26 cellular contexts compared by ENCODE assay signal in genomic region chr17:36686123-36686669, GRCh38.
DNase-seq lines count a peak whose midpoint lies in the region; ATAC-seq, FAIRE-seq and TF ChIP-seq lines count a peak whose summit lies in the region.
"Had no signal": no experiment of that assay in that cellular context is flagged by ENCODE, and none has a peak within 500 bp of the region (broad histone marks: within the 10 kb centered on the region; RNA-seq: fewer than 3 reads in every experiment).

No MANE protein-coding gene starts in this region.

- H3K4me2 ChIP-seq in keratinocyte (ENCODE audit: control insufficient read depth, extremely low read depth, insufficient read depth, low read depth, low read length), result peak overlapping the region; percentile 50
- H3K4me2 ChIP-seq: BLaER1 had no signal

- peaks cover 10% of the 10 kb centered on the region for H3K4me1 ChIP-seq in keratinocyte (ENCODE audit: control insufficient read depth, extremely low read depth, insufficient read depth, low read length)
- H3K4me1 ChIP-seq: heart left ventricle, suprapubic skin had no signal

- no peak overlapping the region for H3K9ac ChIP-seq in keratinocyte (ENCODE audit: control insufficient read depth, extremely low read depth, insufficient read depth, low read length)
- H3K9ac ChIP-seq: BLaER1 had no signal

- no peak for TF ChIP-seq CTCF in keratinocyte (optimal IDR thresholded peaks at IDR 0.05 in 1 of 3, IDR thresholded peaks at IDR 0.05 in 1 of 3, conservative IDR thresholded peaks at IDR 0.05 in 1 of 3; ENCODE audit: extremely low read depth in 1 of 3, insufficient read depth in 2 of 3, low read length in 3 of 3)

- peaks cover 70% of the 10 kb centered on the region for H3K27me3 ChIP-seq in keratinocyte (ENCODE audit: control insufficient read depth, extremely low read depth, insufficient read depth, low read length)
- H3K27me3 ChIP-seq: BLaER1 had no signal

- H2AFZ ChIP-seq in keratinocyte (ENCODE audit: control insufficient read depth, low read length), result no peak overlapping the region

- DNase-seq in Daoy (ENCODE audit: low read depth) (peak; percentile 24), M059J (ENCODE audit: low read depth) (peak; percentile 67), SW480 (ENCODE audit: low spot score) (peak; percentile 84), keratinocyte (ENCODE audit: low read depth, low spot score) (peak; percentile 88), nucleus accumbens (lab: John Stamatoyannopoulos, UW) (no peak), dedifferentiated amniotic fluid mesenchymal stem cell (ENCODE audit: extremely low spot score) (no peak), left ventricle myocardium superior (no peak)
- DNase-seq: ACHN; activated CD4-positive, alpha-beta T cell treated with anti-CD3 and anti-CD28 coated beads, Interleukin-2, amount 10 ng/mL, durations not matched to agents 24 days and 14 days; activated T-cell treated with anti-CD3 and anti-CD28 coated beads, Interleukin-2, amount 50 U/mL, for 24 hours; COR-L47; DMS53; erythroblast; heart left ventricle; kidney glomerular epithelial cell; NCI-H1105 treated with DMSO at 0.1 percent for 48 hours; NCI-H1930; NCI-H2227 treated with DMSO at 0.1 percent for 48 hours; NCI-H82; Right ventricle myocardium superior; stimulated activated naive CD4-positive, alpha-beta T cell had no signal

- peaks cover 3% of the 10 kb centered on the region for H4K20me1 ChIP-seq in keratinocyte (ENCODE audit: control insufficient read depth, extremely low read depth, insufficient read depth, low read length)
- H4K20me1 ChIP-seq: BLaER1 had no signal

- H3K79me2 ChIP-seq in keratinocyte (ENCODE audit: control insufficient read depth, insufficient read depth, low read length), result no peaks in the 10 kb centered on the region

- FAIRE-seq in keratinocyte (lab: Jason Lieb, UNC), result no peak
- FAIRE-seq: GM18507 had no signal

- intact Hi-C loops in left ventricle myocardium superior (cut with micrococcal nuclease), result no loop called here

- H3K4me3 ChIP-seq in keratinocyte (ENCODE audit: control insufficient read depth in 2 of 3, extremely low read depth in 1 of 3, insufficient read depth in 2 of 3, low read depth in 1 of 3, low read length in 3 of 3), result peak overlapping the region in 1 of 3 experiments; percentile 5
- H3K4me3 ChIP-seq: BLaER1, heart left ventricle, suprapubic skin had no signal

- no peaks in the 10 kb centered on the region for H3K36me3 ChIP-seq in keratinocyte (ENCODE audit: control insufficient read depth in 2 of 2, extremely low read depth in 1 of 2, insufficient read depth in 2 of 2, low read length in 2 of 2)
- H3K36me3 ChIP-seq: BLaER1, heart left ventricle, suprapubic skin had no signal

- H3K9me1 ChIP-seq in keratinocyte (ENCODE audit: control insufficient read depth, extremely low read depth, insufficient read depth, low read length), result no peaks in the 10 kb centered on the region

- ATAC-seq in HG03045 (IDR thresholded peaks at IDR 0.05; ENCODE audit: unreplicated experiment) (no peak), left ventricle myocardium superior (no peak)
- ATAC-seq: sciatic nerve had no signal

- dilution Hi-C loops in keratinocyte (cut with MboI; ENCODE audit: extremely low pct_ligation_motif_present, low sequenced_read_pairs), result no loop called here

- no peaks in the 10 kb centered on the region for H3K9me3 ChIP-seq in keratinocyte (ENCODE audit: control insufficient read depth, low read depth, low read length)
- H3K9me3 ChIP-seq: BLaER1, heart left ventricle, suprapubic skin had no signal

- no peak overlapping the region for H3K27ac ChIP-seq in keratinocyte (ENCODE audit: control insufficient read depth, insufficient read depth, low read length)
- H3K27ac ChIP-seq: BLaER1, heart left ventricle, suprapubic skin had no signal

Comparison
In these comparisons a context has a peak if more than half of its experiments do, and no peak if none do; other contexts are left out.
1. DNase-seq: peak in Daoy (single experiment), M059J (single experiment), SW480 (single experiment) and keratinocyte (single experiment); none in nucleus accumbens (0 of 56), dedifferentiated amniotic fluid mesenchymal stem cell (single experiment) and left ventricle myocardium superior (single experiment).